22 cellular contexts compared by ENCODE assay signal in genomic region chr2:100987536-100987935, GRCh38.
"Had no signal": no experiment of that assay in that cellular context is flagged by ENCODE, and none has a peak within 500 bp of the region (broad histone marks: within the 10 kb centered on the region; RNA-seq: fewer than 3 reads in every experiment).

No MANE protein-coding gene starts in this region.

- H3K9me3 Mint-ChIP-seq: dendritic cell treated with granulocyte-macrophage colony-stimulating factor and Interleukin-4, amounts not matched to agents 40 ng/mL and 50 ng/mL, for 4 days; effector memory CD8-positive, alpha-beta T cell; endodermal cell; mesothelial cell of epicardium had no signal

- H3K36me3 ChIP-seq: colonic mucosa, left lung had no signal

- H3K36me3 Mint-ChIP-seq: mesothelial cell of epicardium had no signal

- DNase-seq: colonic mucosa; cortex of kidney; effector CD8-positive, alpha-beta T cell; effector memory CD8-positive, alpha-beta T cell; endodermal cell; erythroblast; esophagus squamous epithelium; foreskin fibroblast; foreskin melanocyte; gastrocnemius medialis; glutamatergic neuron; heart right ventricle; hippocampal formation; left cardiac atrium; left ventricle myocardium superior; lower lobe of right lung; mesenchymal stem cell; mucosa of descending colon had no signal

- H3K27ac ChIP-seq: colonic mucosa, epithelial cell of prostate, esophagus squamous epithelium, gastrocnemius medialis, heart right ventricle, left lung, lower lobe of right lung had no signal

- H3K27me3 ChIP-seq: colonic mucosa, esophagus squamous epithelium, gastrocnemius medialis, heart right ventricle, left lung had no signal

- H3K4me3 Mint-ChIP-seq: dendritic cell treated with granulocyte-macrophage colony-stimulating factor and Interleukin-4, amounts not matched to agents 40 ng/mL and 50 ng/mL, for 4 days; effector memory CD8-positive, alpha-beta T cell; endodermal cell; mesothelial cell of epicardium had no signal

- ATAC-seq: effector memory CD8-positive, alpha-beta T cell; gastrocnemius medialis; heart right ventricle; left cardiac atrium; left lung; left ventricle myocardium superior; lower lobe of right lung had no signal

- H3K4me1 Mint-ChIP-seq: endodermal cell had no signal

- H3K27ac Mint-ChIP-seq: dendritic cell treated with granulocyte-macrophage colony-stimulating factor and Interleukin-4, amounts not matched to agents 40 ng/mL and 50 ng/mL, for 4 days; effector memory CD8-positive, alpha-beta T cell; endodermal cell; mesothelial cell of epicardium had no signal

- H3K4me3 ChIP-seq: colonic mucosa, esophagus squamous epithelium, gastrocnemius medialis, heart right ventricle, left lung, lower lobe of right lung, mucosa of descending colon had no signal

- H3K4me1 ChIP-seq: colonic mucosa, esophagus squamous epithelium, gastrocnemius medialis, left lung, lower lobe of right lung had no signal

- H3K9me3 ChIP-seq: colonic mucosa, esophagus squamous epithelium, gastrocnemius medialis, heart right ventricle, left lung, lower lobe of right lung, mucosa of descending colon had no signal
